Comparison of ENCODE assay signal across 11 cellular contexts in the genomic region with DNA sequence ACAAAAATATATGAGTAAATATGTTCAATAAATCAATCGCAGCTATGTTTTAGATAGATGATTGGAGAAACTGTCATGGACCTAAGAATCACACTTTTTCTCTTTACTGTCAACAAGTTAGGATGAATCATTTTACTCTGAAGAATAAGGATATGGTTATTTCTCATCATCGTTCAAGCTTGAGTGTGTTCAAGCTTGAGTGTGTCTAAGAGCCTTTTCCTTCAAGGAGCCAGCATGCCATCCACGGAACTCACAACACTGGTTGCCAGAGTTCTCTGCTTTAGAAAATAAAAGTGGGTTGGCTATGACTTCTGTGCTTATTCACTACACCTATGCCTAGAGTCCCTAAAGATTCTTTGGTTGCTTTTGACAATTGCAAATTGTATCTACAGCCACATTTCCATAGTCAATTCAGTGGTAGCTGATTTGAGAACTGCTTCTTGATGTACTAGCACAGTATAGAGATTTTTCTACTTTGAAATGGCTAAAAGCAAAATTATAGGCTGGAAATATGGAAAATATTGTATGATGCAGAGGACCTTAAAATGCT. TPM values are rescaled to one million over a fixed set of nuclear protein-coding genes. Genes with fewer than 3 reads are reported as not detected.
DNase-seq lines count a peak whose midpoint lies in the region; ATAC-seq, FAIRE-seq and TF ChIP-seq lines count a peak whose summit lies in the region.
"Had no signal": no experiment of that assay in that cellular context is flagged by ENCODE, and none has a peak within 500 bp of the region (broad histone marks: within the 10 kb centered on the region; RNA-seq: fewer than 3 reads in every experiment).

No MANE protein-coding gene starts in this region.

- POLR2A ChIA-PET in HepG2 (lab: Yijun Ruan, JAX): no interaction called here

- no peak for FAIRE-seq in HepG2 (lab: Jason Lieb, UNC)
- FAIRE-seq: kidney had no signal

- peaks cover 0 to 2% of the 10 kb centered on the region in 2 donors for H3K9me3 Mint-ChIP-seq in activated T-cell treated with anti-CD3 and anti-CD28 coated beads, Interleukin-2, amount 50 U/mL, for 72 hours
- peaks cover 6% of the 10 kb centered on the region for H3K9me3 Mint-ChIP-seq in glutamatergic neuron (ENCODE audit: unreplicated experiment)

- peaks cover 6% of the 10 kb centered on the region for H3K4me1 Mint-ChIP-seq in activated T-cell treated with anti-CD3 and anti-CD28 coated beads, Interleukin-2, amount 50 U/mL, for 72 hours (ENCODE audit: low read depth)
- peaks cover 23% of the 10 kb centered on the region for H3K4me1 Mint-ChIP-seq in glutamatergic neuron (ENCODE audit: low read depth, unreplicated experiment)

- in situ Hi-C loops in HepG2 (cut with HindIII; ENCODE audit: extremely low pct_ligation_motif_present, low pct_unique_long_range_greater_than_20kb): no loop called here

- H3K4me2 ChIP-seq in SU-DHL-6 (ENCODE audit: low read depth, low read length, poor library complexity, severe bottlenecking) (peak overlapping the region; percentile 76), HepG2 (ENCODE audit: low read depth, low read length) (no peak overlapping the region)

- no peaks in the 10 kb centered on the region for H3K27me3 Mint-ChIP-seq in activated T-cell treated with anti-CD3 and anti-CD28 coated beads, Interleukin-2, amount 50 U/mL, for 72 hours (ENCODE audit: low read depth)
- peaks cover 4% of the 10 kb centered on the region for H3K27me3 Mint-ChIP-seq in glutamatergic neuron (ENCODE audit: unreplicated experiment)

- CTCF ChIA-PET in HepG2 (lab: Yijun Ruan, JAX; ENCODE audit: low intra/inter-chr PET ratio, low total read pairs): no interaction called here

- H3K79me2 ChIP-seq in SU-DHL-6 (ENCODE audit: insufficient read depth, low read length) (no peaks in the 10 kb centered on the region), HepG2 (ENCODE audit: insufficient read depth, low read length) (no peaks in the 10 kb centered on the region)

- H3K36me3 ChIP-seq in SU-DHL-6 (ENCODE audit: low read length) (no peaks in the 10 kb centered on the region), suprapubic skin (no peaks in the 10 kb centered on the region), HepG2 (replicated peaks in 1 of 2; ENCODE audit: control insufficient read depth in 1 of 2, insufficient read depth in 2 of 2, low read length in 2 of 2) (no peaks in the 10 kb centered on the region)

- no peaks in the 10 kb centered on the region for H3K9me3 ChIP-seq in SU-DHL-6 (ENCODE audit: insufficient read depth, low read length)
- H3K9me3 ChIP-seq in suprapubic skin: no peaks in the 10 kb centered on the region
- H3K9me3 ChIP-seq in HepG2 (ENCODE audit: low read length): no peaks in the 10 kb centered on the region

- no peaks in the 10 kb centered on the region for H3F3A ChIP-seq in SU-DHL-6 (ENCODE audit: insufficient read depth)

- H3K27me3 ChIP-seq in SU-DHL-6 (ENCODE audit: low read length): no peaks in the 10 kb centered on the region
- no peaks in the 10 kb centered on the region for H3K27me3 ChIP-seq in suprapubic skin
- no peaks in the 10 kb centered on the region; a peak in 1 of 5 replicates for H3K27me3 ChIP-seq in HepG2 (ENCODE audit: control insufficient read depth in 1 of 2, insufficient read depth in 2 of 2, low read length in 2 of 2)

- peaks cover 21% of the 10 kb centered on the region for H3K4me1 ChIP-seq in suprapubic skin
- peaks cover 7% of the 10 kb centered on the region for H3K4me1 ChIP-seq in HepG2 (ENCODE audit: insufficient read depth, low read length)

- H3K4me3 ChIP-seq in SU-DHL-6 (ENCODE audit: insufficient read depth, low read length, poor library complexity, severe bottlenecking) (no peak overlapping the region), suprapubic skin (no peak overlapping the region), HepG2 (replicated peaks in 1 of 3; ENCODE audit: insufficient read depth in 1 of 3, low read depth in 2 of 3, low read length in 3 of 3) (no peak overlapping the region)

- TF ChIP-seq EP300 in suprapubic skin (IDR thresholded peaks at IDR 0.05) (no peak), HepG2 (IDR thresholded peaks at IDR 0.05; ENCODE audit: low read depth in 2 of 2, low read length in 2 of 2) (no peak), HepG2 (CRISPR knock-in tag; IDR thresholded peaks at IDR 0.05; ENCODE audit: borderline replicate concordance) (no peak)

- TF ChIP-seq RAD21 in HepG2 (CRISPR knock-in tag; IDR thresholded peaks at IDR 0.05): no peak

- H3K4me3 Mint-ChIP-seq in activated T-cell treated with anti-CD3 and anti-CD28 coated beads, Interleukin-2, amount 50 U/mL, for 72 hours: peak overlapping the region; percentile 82 to 96
- no peak overlapping the region for H3K4me3 Mint-ChIP-seq in glutamatergic neuron (ENCODE audit: unreplicated experiment)

- ATAC-seq in activated T-cell treated with anti-CD3 and anti-CD28 coated beads, Interleukin-2, amount 50 U/mL, for 72 hours (replicated peaks in 1 of 2): peak; percentile 52 to 62
- no peak for ATAC-seq in GM21447 (IDR thresholded peaks at IDR 0.05; ENCODE audit: unreplicated experiment)
- no peak for ATAC-seq in GM18907 (IDR thresholded peaks at IDR 0.05; ENCODE audit: unreplicated experiment)
- ATAC-seq in HepG2: no peak

- H4K20me1 ChIP-seq in SU-DHL-6 (ENCODE audit: low read depth, low read length): no peaks in the 10 kb centered on the region
- no peaks in the 10 kb centered on the region for H4K20me1 ChIP-seq in HepG2 (ENCODE audit: insufficient read depth, low read length)

- H3K9me2 ChIP-seq in SU-DHL-6 (replicated peaks; ENCODE audit: insufficient read depth, low read length): no peaks in the 10 kb centered on the region

- TF ChIP-seq CTCF in SU-DHL-6 (IDR thresholded peaks at IDR 0.05; ENCODE audit: insufficient read depth, low read length, poor library complexity, severe bottlenecking) (no peak), glutamatergic neuron (IDR thresholded peaks at IDR 0.05; ENCODE audit: partially characterized antibody, unreplicated experiment) (no peak), suprapubic skin (IDR thresholded peaks at IDR 0.05) (no peak), HepG2 (CRISPR knock-in tag; IDR thresholded peaks at IDR 0.05) (no peak)

- TF ChIP-seq POLR2A in suprapubic skin (IDR thresholded peaks at IDR 0.05) (no peak), HepG2 (IDR thresholded peaks at IDR 0.05; ENCODE audit: insufficient read depth in 1 of 2, low read depth in 2 of 2, low read length in 2 of 2) (no peak)

- H2AFZ ChIP-seq in SU-DHL-6 (ENCODE audit: low read depth, low read length, severe bottlenecking): peak overlapping the region; percentile 96
- H2AFZ ChIP-seq in HepG2 (ENCODE audit: low read length): no peak overlapping the region

- peak in 1 of 2 donors; percentile 3 for DNase-seq in activated T-cell treated with anti-CD3 and anti-CD28 coated beads, Interleukin-2, amount 50 U/mL, for 72 hours
- DNase-seq in activated T-cell treated with anti-CD3 and anti-CD28 coated beads for 4 hours: no peak
- DNase-seq in glutamatergic neuron: no peak
- DNase-seq in suprapubic skin (ENCODE audit: low spot score in 2 of 2): no peak
- no peak for DNase-seq in HepG2 (ENCODE audit: low spot score)
- DNase-seq: kidney, NCI-H82 had no signal

- no TSS peak for BruUV-seq in HepG2 (replicated peaks; lab: Mats Ljungman, UMichigan)

- 69% methylated on average over 3 of the region's 3 CpGs for WGBS in suprapubic skin
- WGBS in HepG2 (ENCODE audit: low lambda C conversion rate): 50% methylated on average over 3 of the region's 3 CpGs

- H3K27ac ChIP-seq in SU-DHL-6 (ENCODE audit: low read depth, low read length) (no peak overlapping the region), suprapubic skin (peak overlapping the region; percentile 30), HepG2 (ENCODE audit: extremely low read length, insufficient read depth, low read length) (no peak overlapping the region)

- peaks cover 0 to 3% of the 10 kb centered on the region in 2 donors for H3K36me3 Mint-ChIP-seq in activated T-cell treated with anti-CD3 and anti-CD28 coated beads, Interleukin-2, amount 50 U/mL, for 72 hours (ENCODE audit: insufficient read depth in 2 of 2)
- H3K36me3 Mint-ChIP-seq in glutamatergic neuron (ENCODE audit: unreplicated experiment): no peaks in the 10 kb centered on the region

- intact Hi-C loops in HepG2 (cut with micrococcal nuclease; ENCODE audit: unreplicated experiment): loop anchor here (5.0 kb wide), 1 partner anchor 285 kb away; no protein-coding TSS in a partner anchor

- peak overlapping the region; percentile 41; the same call in 1 of the 2 replicates for H3K9ac ChIP-seq in SU-DHL-6 (ENCODE audit: low read length)
- no peak overlapping the region for H3K9ac ChIP-seq in HepG2 (ENCODE audit: insufficient read depth, low read depth, low read length)

- H3K27ac Mint-ChIP-seq in activated T-cell treated with anti-CD3 and anti-CD28 coated beads, Interleukin-2, amount 50 U/mL, for 72 hours: no peak overlapping the region
- H3K27ac Mint-ChIP-seq in glutamatergic neuron (ENCODE audit: unreplicated experiment): peak overlapping the region; percentile 98

TF ChIP-seq in HepG2, 621 proteins besides CTCF, POLR2A, EP300 and RAD21 (continues in another document):
- TF ChIP-seq ZNF432 (CRISPR knock-in tag; IDR thresholded peaks at IDR 0.05; ENCODE audit: borderline replicate concordance): no peak

RNA-seq across cellular contexts. Expression of gene SCEL, which starts 58.1 kb away (rescaled TPM):
- not detected for total RNA-seq in activated T-cell treated with anti-CD3 and anti-CD28 coated beads, Interleukin-2, amount 50 U/mL, for 72 hours
- total RNA-seq in glutamatergic neuron (ENCODE audit: unreplicated experiment) (not detected), suprapubic skin (100 to 1,000 TPM; 250 to 300 (median 290) TPM), HepG2 (2016; rRNA removed; fragmentation: Illumina TruSeq; extraction: Trizol) (not detected in 2 replicates)
- not detected in 2 replicates for total RNA-seq in HepG2 (2016; cell fraction: cytosol; rRNA removed; fragmentation: Illumina TruSeq; extraction: Trizol; ENCODE audit: low read depth)
- total RNA-seq in HepG2 (2016; cell fraction: insoluble cytoplasmic fraction; rRNA removed; fragmentation: Illumina TruSeq; extraction: Trizol): not detected in 2 replicates
- not detected in 2 replicates for total RNA-seq in HepG2 (2016; cell fraction: membrane; rRNA removed; fragmentation: Illumina TruSeq; extraction: Trizol)
- total RNA-seq in HepG2 (2016; cell fraction: nucleus; rRNA removed; fragmentation: Illumina TruSeq; extraction: Trizol): not detected in 2 replicates
- not detected in 2 replicates for polyA plus RNA-seq in HepG2 (2011; rRNA removed)
- not detected in 2 replicates for polyA plus RNA-seq in HepG2 (2011; cell fraction: cytosol; rRNA removed)
- polyA plus RNA-seq in HepG2 (2011; cell fraction: nucleus; rRNA removed): 0.07 TPM in 1 of 2 replicates, not detected in the other
- polyA plus RNA-seq in HepG2 (2012): not detected in 2 replicates
- not detected in 2 replicates for polyA plus RNA-seq in HepG2 (2016; cell fraction: cytosol; fragmentation: Illumina TruSeq; extraction: Trizol; ENCODE audit: low read depth)
- polyA plus RNA-seq in HepG2 (2016; cell fraction: insoluble cytoplasmic fraction; fragmentation: Illumina TruSeq; extraction: Trizol; ENCODE audit: low read depth): not detected in 2 replicates
- not detected in 2 replicates for polyA plus RNA-seq in HepG2 (2016; cell fraction: membrane; fragmentation: Illumina TruSeq; extraction: Trizol; ENCODE audit: low read depth)
- polyA plus RNA-seq in HepG2 (2016; cell fraction: nucleus; fragmentation: Illumina TruSeq; extraction: Trizol; ENCODE audit: insufficient read depth, low read depth): not detected in 2 replicates
- not detected in 2 replicates for polyA minus RNA-seq in HepG2 (2011; rRNA and poly(A)+ RNA removed; ENCODE audit: low replicate concordance)
- polyA minus RNA-seq in HepG2 (2011; cell fraction: cytosol; rRNA and poly(A)+ RNA removed): not detected in 2 replicates
- not detected in 2 replicates for polyA minus RNA-seq in HepG2 (2011; cell fraction: nucleus; rRNA and poly(A)+ RNA removed)
- total RNA-seq: posterior vena cava had no signal

Comparison
In these comparisons a context has a peak if more than half of its experiments do, and no peak if none do; other contexts are left out.
1. ATAC-seq: peak in activated T-cell treated with anti-CD3 and anti-CD28 coated beads, Interleukin-2, amount 50 U/mL, for 72 hours (2 of 2); none in GM21447 (single experiment), GM18907 (single experiment) and HepG2 (single experiment).
2. RNA of gene SCEL, which starts 58.1 kb away (total RNA-seq): 250 to 300 TPM in suprapubic skin; not detected in activated T-cell treated with anti-CD3 and anti-CD28 coated beads, Interleukin-2, amount 50 U/mL, for 72 hours, not detected in glutamatergic neuron (single experiment) and not detected in HepG2; every median in the first group is over 100 times any median in the second.